In the genomic region with DNA sequence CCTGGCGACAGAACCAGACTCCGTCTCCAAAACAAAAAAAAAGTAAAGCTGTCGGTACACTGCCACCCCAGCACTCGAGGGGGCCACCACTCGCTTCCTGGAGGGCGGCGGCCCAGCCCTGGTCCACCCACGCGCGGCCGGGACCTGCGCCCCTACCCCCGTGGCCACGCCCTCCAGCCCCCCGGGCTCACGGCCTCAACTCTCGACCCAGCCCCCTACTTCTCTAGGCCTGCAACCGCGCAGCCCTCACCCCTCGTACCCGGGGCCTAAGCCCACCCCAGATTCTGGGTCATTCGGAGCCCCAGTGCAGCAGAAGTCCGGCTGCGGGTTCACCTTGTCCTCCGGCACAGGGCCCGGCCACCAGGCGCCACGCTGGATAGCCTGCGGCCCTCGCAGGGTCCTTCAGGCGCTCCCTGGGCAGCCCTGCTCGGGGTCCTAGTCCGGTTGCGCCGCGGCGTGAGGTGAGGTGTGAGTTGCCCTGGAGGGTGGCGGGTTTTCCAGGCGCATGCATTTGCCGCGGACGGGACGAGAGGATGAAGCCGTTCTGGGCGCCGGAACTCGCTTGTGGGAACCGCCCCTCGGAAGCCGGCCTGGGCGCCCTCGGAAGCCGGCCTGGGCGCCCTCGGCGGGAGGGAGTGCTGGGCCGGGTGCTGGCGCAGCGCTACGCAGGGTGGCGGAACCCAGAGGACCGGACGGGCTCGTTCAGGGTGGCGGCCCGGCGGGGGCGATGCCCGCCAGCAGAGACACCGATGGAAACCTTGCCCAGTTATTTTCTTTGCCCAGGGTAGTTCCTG, we compare ENCODE assay signal across 8 cellular contexts. TPM values are rescaled to one million over a fixed set of nuclear protein-coding genes. Genes with fewer than 3 reads are reported as not detected.
DNase-seq lines count a peak whose midpoint lies in the region; ATAC-seq, FAIRE-seq and TF ChIP-seq lines count a peak whose summit lies in the region.

A gene (minus strand): TSS at position 348 of the 794 bp plus-strand sequence.

- peaks cover 34% of the 10 kb centered on the region for H3K36me3 Mint-ChIP-seq in CD4-positive, alpha-beta T cell (ENCODE audit: low read depth)
- peaks cover 11% of the 10 kb centered on the region for H3K36me3 Mint-ChIP-seq in memory B cell

- peak; percentile 71 for FAIRE-seq in HTR-8/SVneo (lab: Jason Lieb, UNC)

- POLR2A ChIA-PET in CD4-positive, alpha-beta T cell (lab: Charles Lee) = interaction anchor here (0.6 to 2.7 kb wide), 16 partner anchors 8 to 1039 kb away, joined by 3 to 31 read pairs (median 4); a partner anchor contains a TSS

- H3K4me1 ChIP-seq in effector memory CD4-positive, alpha-beta T cell (ENCODE audit: control insufficient read depth, insufficient read depth, low read length, poor library complexity, severe bottlenecking) = peaks cover 16% of the 10 kb centered on the region

- no peaks in the 10 kb centered on the region for H3K27me3 ChIP-seq in CD4-positive, alpha-beta T cell (ENCODE audit: control insufficient read depth, insufficient read depth, low read length)
- H3K27me3 ChIP-seq in effector memory CD4-positive, alpha-beta T cell (replicated peaks; ENCODE audit: control insufficient read depth, insufficient read depth, low read length, poor library complexity, severe bottlenecking) = no peaks in the 10 kb centered on the region

- no peak for TF ChIP-seq CTCF in CD4-positive, alpha-beta T cell (IDR thresholded peaks at IDR 0.05)
- TF ChIP-seq CTCF in GM20000 (IDR thresholded peaks at IDR 0.05; ENCODE audit: extremely low read depth, missing control alignments) = no peak

- no peaks in the 10 kb centered on the region for H3K27me3 Mint-ChIP-seq in CD4-positive, alpha-beta T cell
- H3K27me3 Mint-ChIP-seq in memory B cell = no peaks in the 10 kb centered on the region

- CTCF ChIA-PET in CD4-positive, alpha-beta T cell (lab: Charles Lee) = interaction anchor here (1.1 to 1.9 kb wide), 5 partner anchors 27 to 308 kb away, joined by 3 to 7 read pairs (median 5); a partner anchor contains a TSS

- no peaks in the 10 kb centered on the region for H3K9me3 Mint-ChIP-seq in CD4-positive, alpha-beta T cell
- H3K9me3 Mint-ChIP-seq in memory B cell = peaks cover 5% of the 10 kb centered on the region

- H3K27ac Mint-ChIP-seq in CD4-positive, alpha-beta T cell = peak within 1 kb of the TSS; percentile 86
- H3K27ac Mint-ChIP-seq in memory B cell = peak within 1 kb of the TSS; percentile 98

- peak; percentile 75 to 93 (median 86) for DNase-seq in CD4-positive, alpha-beta T cell
- DNase-seq in GM20000 (ENCODE audit: low spot score) = peak; percentile 94
- DNase-seq in HTR-8/SVneo (ENCODE audit: insufficient read length, low spot score) = peak; percentile 90
- DNase-seq in NOMO-1 treated with DMSO at 0.1 percent for 48 hours (lab: John Stamatoyannopoulos, UW; ENCODE audit: unreplicated experiment) = peak; percentile 88
- DNase-seq in activated CD8-positive, alpha-beta memory T cell treated with anti-CD3 and anti-CD28 coated beads for 4 hours (ENCODE audit: low read depth in 2 of 2) = peak; percentile 80 to 81
- peak; percentile 73 to 80 (median 80) for DNase-seq in effector memory CD4-positive, alpha-beta T cell
- peak; percentile 89 to 97 for DNase-seq in memory B cell (ENCODE audit: low spot score in 2 of 2)
- peak; percentile 82 for DNase-seq in stimulated activated CD8-positive, alpha-beta memory T cell treated with anti-CD3 and anti-CD28 coated beads, Interleukin-12 subunit alpha, Interleukin-12 subunit beta, amount 100 ng/mL, for 1 hour (ENCODE audit: low read depth)

- peak within 1 kb of the TSS; percentile 84 for H3K4me3 ChIP-seq in effector memory CD4-positive, alpha-beta T cell (ENCODE audit: insufficient read depth, low read depth, low read length, poor library complexity, severe bottlenecking)

- ATAC-seq in CD4-positive, alpha-beta T cell (ENCODE audit: poor library complexity) = peak; percentile 82
- ATAC-seq in memory B cell (ENCODE audit: low read depth) = peak; percentile 83

- no peaks in the 10 kb centered on the region for H3K9me3 ChIP-seq in CD4-positive, alpha-beta T cell (ENCODE audit: control insufficient read depth, low read length)
- H3K9me3 ChIP-seq in effector memory CD4-positive, alpha-beta T cell (ENCODE audit: control insufficient read depth, low read length) = no peaks in the 10 kb centered on the region

- intact Hi-C loops in CD4-positive, alpha-beta T cell (cut with DNase I, micrococcal nuclease) = loop anchor here (2.0 to 5.0 kb wide), 5 partner anchors 32 to 706 kb away; a partner anchor contains a TSS

- H3K36me3 ChIP-seq in effector memory CD4-positive, alpha-beta T cell (ENCODE audit: control insufficient read depth, insufficient read depth, low read length) = peaks cover 21% of the 10 kb centered on the region

- H3K4me1 Mint-ChIP-seq in CD4-positive, alpha-beta T cell (ENCODE audit: low read depth) = peaks cover 48% of the 10 kb centered on the region
- H3K4me1 Mint-ChIP-seq in memory B cell = peaks cover 29% of the 10 kb centered on the region

- peak within 1 kb of the TSS; percentile 84 for H3K27ac ChIP-seq in CD4-positive, alpha-beta T cell (ENCODE audit: low read depth, low read length)
- H3K27ac ChIP-seq in effector memory CD4-positive, alpha-beta T cell (ENCODE audit: insufficient read depth, low read length, poor library complexity, severe bottlenecking) = peak within 1 kb of the TSS; percentile 88

- H3K4me3 Mint-ChIP-seq in CD4-positive, alpha-beta T cell = peak within 1 kb of the TSS; percentile 93
- H3K4me3 Mint-ChIP-seq in memory B cell = peak within 1 kb of the TSS; percentile 96

RNA-seq across cellular contexts. Expression of the gene that starts here (rescaled TPM):
- total RNA-seq in CD4-positive, alpha-beta T cell = 1 to 10 TPM; 7.5 to 8.7 TPM

Comparison
In these comparisons a context has a peak if more than half of its experiments do, and no peak if none do; other contexts are left out.
1. Peak in every context shown above with its lines: DNase-seq, ATAC-seq, H3K4me3 ChIP-seq and H3K27ac ChIP-seq.